19 cellular contexts compared by ENCODE assay signal in the genomic region with DNA sequence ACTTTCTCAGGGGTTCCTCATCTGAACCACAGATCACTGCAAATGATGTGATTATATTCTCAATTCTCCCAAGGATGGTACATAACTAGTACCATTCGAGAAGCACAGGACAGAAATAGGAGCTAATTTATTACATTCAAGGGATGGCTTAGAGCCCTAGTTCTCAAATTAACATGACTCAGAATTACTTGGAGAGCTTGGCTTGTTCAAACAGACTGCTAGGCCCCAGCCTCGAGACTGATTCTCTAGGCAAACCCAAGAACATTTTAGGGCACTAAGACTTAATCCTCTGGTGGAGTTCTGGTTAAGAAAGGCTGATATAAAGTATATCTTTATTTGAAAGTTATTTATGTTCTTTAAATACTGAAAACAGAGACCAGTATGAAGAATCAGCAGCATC. TPM values are rescaled to one million over a fixed set of nuclear protein-coding genes. Genes with fewer than 3 reads are reported as not detected.
DNase-seq lines count a peak whose midpoint lies in the region; ATAC-seq and TF ChIP-seq lines count a peak whose summit lies in the region.
"Had no signal": no experiment of that assay in that cellular context is flagged by ENCODE, and none has a peak within 500 bp of the region (broad histone marks: within the 10 kb centered on the region; RNA-seq: fewer than 3 reads in every experiment).

No MANE protein-coding gene starts in this region.

- no peak overlapping the region for H3K4me2 ChIP-seq in fibroblast of lung (ENCODE audit: extremely low read depth, insufficient read depth, low read length)

- H3K4me1 ChIP-seq in fibroblast of lung (ENCODE audit: control insufficient read depth, extremely low read depth, insufficient read depth, low read length) = no peaks in the 10 kb centered on the region
- peaks cover 30% of the 10 kb centered on the region for H3K4me1 ChIP-seq in psoas muscle
- H3K4me1 ChIP-seq: HAP-1, parathyroid adenoma had no signal

- POLR2A ChIA-PET in RWPE1 (lab: Yijun Ruan, JAX; ENCODE audit: low non-redundant PET) = no interaction called here

- H3K4me3 ChIP-seq in fibroblast of lung (replicated peaks in 1 of 4; ENCODE audit: control extremely low read depth in 1 of 4, insufficient read depth in 1 of 4, low read depth in 3 of 4, low read length in 4 of 4) (no peak overlapping the region), psoas muscle (no peak overlapping the region)
- H3K4me3 ChIP-seq: coronary artery, HAP-1, skin epidermis had no signal

- no peak overlapping the region for H3K9ac ChIP-seq in fibroblast of lung (ENCODE audit: insufficient read depth, low read length)
- H3K9ac ChIP-seq: parathyroid adenoma had no signal

- H3K36me3 ChIP-seq in fibroblast of lung (ENCODE audit: control insufficient read depth, insufficient read depth, low read length) = no peaks in the 10 kb centered on the region
- peaks cover 4 to 29% of the 10 kb centered on the region in 2 donors for H3K36me3 ChIP-seq in psoas muscle (ENCODE audit: insufficient read depth in 1 of 2, low read depth in 1 of 2)
- H3K36me3 ChIP-seq: HAP-1 had no signal

- no peaks in the 10 kb centered on the region for H3K9me3 ChIP-seq in fibroblast of lung (ENCODE audit: control insufficient read depth, insufficient read depth, low read depth, low read length)
- H3K9me3 ChIP-seq in psoas muscle = no peaks in the 10 kb centered on the region
- H3K9me3 ChIP-seq: HAP-1 had no signal

- DNase-seq in GM03348 (ENCODE audit: low spot score) (peak; percentile 56), RWPE1 (ENCODE audit: low spot score) (peak; percentile 15), fibroblast of lung (ENCODE audit: low read depth in 2 of 2) (peak; percentile 61 to 63), psoas muscle (no peak), SKM-1 (lab: John Stamatoyannopoulos, UW; ENCODE audit: unreplicated experiment) (no peak), dermis blood vessel endothelial cell (no peak), DMS 273 (lab: John Stamatoyannopoulos, UW; ENCODE audit: unreplicated experiment) (no peak), cardiac septum (ENCODE audit: low spot score) (no peak)
- DNase-seq: activated naive CD4-positive, alpha-beta T cell treated with anti-CD3 and anti-CD28 coated beads for 36 hours; activated T-cell treated with anti-CD3 and anti-CD28 coated beads, Interleukin-2, amount 50 U/mL, for 24 hours; anterior cingulate cortex; DMS79 treated with DMSO at 0.1 percent for 48 hours; naive thymus-derived CD8-positive, alpha-beta T cell; NCI-H1417; stimulated activated naive CD4-positive, alpha-beta T cell treated with Interleukin-2 at 50 U/mL for 16 hours had no signal

- no peak overlapping the region for H2AFZ ChIP-seq in fibroblast of lung (ENCODE audit: low read length)
- H2AFZ ChIP-seq: parathyroid adenoma had no signal

- CTCF ChIA-PET in RWPE1 (lab: Yijun Ruan, JAX) = interaction anchor here (0.6 to 1.1 kb wide), 2 partner anchors 14 to 298 kb away, joined by 3 to 5 read pairs; no protein-coding TSS in a partner anchor

- H4K20me1 ChIP-seq in fibroblast of lung (ENCODE audit: control insufficient read depth, extremely low read depth, insufficient read depth, low read length) = no peaks in the 10 kb centered on the region

- intact Hi-C loops in psoas muscle (cut with DNase I) = no loop called here
- intact Hi-C loops in cardiac septum (cut with DNase I) = no loop called here

- H3K27ac ChIP-seq in RWPE1 = no peak overlapping the region
- H3K27ac ChIP-seq in fibroblast of lung (ENCODE audit: insufficient read depth, low read length) = no peak overlapping the region
- peak overlapping the region; percentile 62 for H3K27ac ChIP-seq in psoas muscle
- H3K27ac ChIP-seq: coronary artery, parathyroid adenoma, skin epidermis had no signal

- no peaks in the 10 kb centered on the region for H3K79me2 ChIP-seq in fibroblast of lung (ENCODE audit: control insufficient read depth, insufficient read depth, low read length)
- H3K79me2 ChIP-seq: parathyroid adenoma had no signal

- WGBS in psoas muscle, 3 donors = 24 to 34% (median 27%) methylated on average over 2 of the region's 2 CpGs

- ATAC-seq in psoas muscle = peak; percentile 89 to 99 (median 94)
- ATAC-seq: naive thymus-derived CD8-positive, alpha-beta T cell had no signal

- TF ChIP-seq CTCF in RWPE1 (conservative IDR thresholded peaks at IDR 0.05; ENCODE audit: low read depth) = no peak
- no peak for TF ChIP-seq CTCF in fibroblast of lung (conservative IDR thresholded peaks at IDR 0.05 in 1 of 2, IDR thresholded peaks at IDR 0.05 in 1 of 2; ENCODE audit: low read depth in 1 of 2, low read length in 2 of 2)
- no peak for TF ChIP-seq CTCF in psoas muscle (IDR thresholded peaks at IDR 0.05)

- H3K27me3 ChIP-seq in fibroblast of lung (ENCODE audit: control insufficient read depth, insufficient read depth, low read length) = no peaks in the 10 kb centered on the region
- no peaks in the 10 kb centered on the region for H3K27me3 ChIP-seq in psoas muscle (ENCODE audit: insufficient read depth in 3 of 3, low read length in 2 of 3)

RNA-seq across cellular contexts. Expression of a gene that starts 35.8 kb away (rescaled TPM):
- total RNA-seq in fibroblast of lung = 16.2 and 19.2 TPM in 2 replicates
- polyA plus RNA-seq in fibroblast of lung = 13.4 and 14.9 TPM in 2 replicates
- 14.1 and 15.0 TPM in 2 replicates for polyA plus RNA-seq in fibroblast of lung (2012)
- 0.30 TPM in 1 of 2 replicates, not detected in the other for polyA minus RNA-seq in fibroblast of lung (ENCODE audit: low replicate concordance)
- 10 to 100 TPM; 17.8 to 39.0 (median 28.4) TPM for total RNA-seq in psoas muscle
- polyA plus RNA-seq in psoas muscle = 10 to 100 TPM; 17.3 to 22.3 (median 20.0) TPM
- 22.6 and 26.2 TPM in 2 replicates for total RNA-seq in dermis blood vessel endothelial cell
- total RNA-seq in cardiac septum = 21.9 TPM

RNA-seq across cellular contexts. Expression of a gene that starts 59.6 kb away (rescaled TPM):
- total RNA-seq in fibroblast of lung (13.4 and 14.0 TPM in 2 replicates), psoas muscle (10 to 100 TPM; 11.9 to 28.4 (median 16.5) TPM), dermis blood vessel endothelial cell (14.5 and 26.9 TPM in 2 replicates), cardiac septum (12.4 TPM)
- polyA plus RNA-seq in fibroblast of lung (16.4 and 17.6 TPM in 2 replicates), psoas muscle (10 to 100 TPM; 16.0 to 24.8 (median 18.0) TPM)
- 21.2 and 28.7 TPM in 2 replicates for polyA plus RNA-seq in fibroblast of lung (2012)
- 1.7 and 10.3 TPM in 2 replicates for polyA minus RNA-seq in fibroblast of lung (ENCODE audit: low replicate concordance)

Comparison
In these comparisons a context has a peak if more than half of its experiments do, and no peak if none do; other contexts are left out.
1. DNase-seq: peak in GM03348 (single experiment), RWPE1 (single experiment) and fibroblast of lung (2 of 2); none in psoas muscle (0 of 2), SKM-1 (single experiment), dermis blood vessel endothelial cell (single experiment), DMS 273 (single experiment) and cardiac septum (single experiment).